ENCODE assay signal across 15 cellular contexts in genomic region chr17:16250635-16251034, GRCh38. TPM values are rescaled to one million over a fixed set of nuclear protein-coding genes. Genes with fewer than 3 reads are reported as not detected.
DNase-seq lines count a peak whose midpoint lies in the region; ATAC-seq and TF ChIP-seq lines count a peak whose summit lies in the region.
"Had no signal": no experiment of that assay in that cellular context is flagged by ENCODE, and none has a peak within 500 bp of the region (broad histone marks: within the 10 kb centered on the region; RNA-seq: fewer than 3 reads in every experiment).

No MANE protein-coding gene starts in this region.

- H3K4ac ChIP-seq in IMR-90 (ENCODE audit: low read depth, low read length): no peak overlapping the region
- no peak overlapping the region for H3K4ac ChIP-seq in mesenchymal stem cell (ENCODE audit: low read depth in 1 of 2, low read length in 2 of 2)

- H3K9me1 ChIP-seq in IMR-90 (ENCODE audit: insufficient read depth, low read length): no peaks in the 10 kb centered on the region

- TF ChIP-seq CTCF in AG09309 (IDR thresholded peaks at IDR 0.05; ENCODE audit: control insufficient read depth, insufficient read depth, low read depth, low read length, missing control alignments) (no peak), IMR-90 (conservative IDR thresholded peaks at IDR 0.05; ENCODE audit: low read depth, low read length) (no peak), body of pancreas (IDR thresholded peaks at IDR 0.05) (no peak), dorsolateral prefrontal cortex (IDR thresholded peaks at IDR 0.05 in 54 of 56, conservative IDR thresholded peaks at IDR 0.05 in 2 of 56; ENCODE audit: low read depth in 1 of 56, partially characterized antibody in 56 of 56) (no peak), thyroid gland (IDR thresholded peaks at IDR 0.05) (no peak)

- no peaks in the 10 kb centered on the region for H3K27me3 ChIP-seq in IMR-90 (ENCODE audit: control insufficient read depth, insufficient read depth, low read length)
- no peaks in the 10 kb centered on the region for H3K27me3 ChIP-seq in body of pancreas
- H3K27me3 ChIP-seq in mesenchymal stem cell (ENCODE audit: control insufficient read depth in 1 of 2, insufficient read depth in 1 of 2, low read length in 2 of 2): no peaks in the 10 kb centered on the region
- H3K27me3 ChIP-seq in dorsolateral prefrontal cortex: no peaks in the 10 kb centered on the region
- H3K27me3 ChIP-seq in thyroid gland: no peaks in the 10 kb centered on the region

- no peak overlapping the region for H2BK12ac ChIP-seq in mesenchymal stem cell (ENCODE audit: low read length in 2 of 2)

- H3K27ac ChIP-seq in IMR-90 (ENCODE audit: insufficient read depth, low read length) (no peak overlapping the region), body of pancreas (no peak overlapping the region), mesenchymal stem cell (ENCODE audit: low read length, poor library complexity, severe bottlenecking) (no peak overlapping the region), dorsolateral prefrontal cortex (no peak overlapping the region), thyroid gland (no peak overlapping the region)

- WGBS in IMR-90 (ENCODE audit: extremely low coverage in 2 of 2, insufficient read length in 1 of 2), 2 experiments: no CpG with 5 or more reads among the region's 1 CpG
- WGBS in body of pancreas, 2 donors: 65 to 74% methylated on average over 1 of the region's 1 CpG
- WGBS in mesenchymal stem cell: no CpG with 5 or more reads among the region's 1 CpG
- 94 to 96% methylated on average over 1 of the region's 1 CpG for WGBS in thyroid gland, 2 donors

- H4K8ac ChIP-seq in IMR-90 (ENCODE audit: low read depth in 2 of 2, low read length in 2 of 2): no peak overlapping the region; a peak in 1 of 4 replicates
- no peak overlapping the region for H4K8ac ChIP-seq in mesenchymal stem cell (ENCODE audit: low read length)

- H2AFZ ChIP-seq in IMR-90 (replicated peaks; ENCODE audit: low read length, poor library complexity): no peak overlapping the region
- no peak overlapping the region for H2AFZ ChIP-seq in mesenchymal stem cell (ENCODE audit: low read depth, low read length)

- peaks cover 6% of the 10 kb centered on the region for H3K4me1 ChIP-seq in IMR-90 (ENCODE audit: control insufficient read depth, insufficient read depth, low read length)
- H3K4me1 ChIP-seq in body of pancreas: peaks cover 27% of the 10 kb centered on the region
- no peaks in the 10 kb centered on the region for H3K4me1 ChIP-seq in mesenchymal stem cell (ENCODE audit: control insufficient read depth, insufficient read depth, low read depth, low read length)
- H3K4me1 ChIP-seq in thyroid gland: no peaks in the 10 kb centered on the region

- in situ Hi-C loops in IMR-90 (cut with MboI; ENCODE audit: low sequenced_read_pairs): no loop called here

- H4K91ac ChIP-seq in IMR-90 (ENCODE audit: insufficient read depth, low read depth, low read length): no peak overlapping the region
- no peak overlapping the region for H4K91ac ChIP-seq in mesenchymal stem cell (ENCODE audit: low read length)

- H3K9me3 ChIP-seq in IMR-90 (ENCODE audit: control insufficient read depth, insufficient read depth, low read length): no peaks in the 10 kb centered on the region
- H3K9me3 ChIP-seq in body of pancreas: no peaks in the 10 kb centered on the region
- H3K9me3 ChIP-seq in mesenchymal stem cell (ENCODE audit: control insufficient read depth, low read length): no peaks in the 10 kb centered on the region
- no peaks in the 10 kb centered on the region for H3K9me3 ChIP-seq in thyroid gland

- H3K9ac ChIP-seq in IMR-90 (ENCODE audit: low read depth, low read length): no peak overlapping the region
- no peak overlapping the region for H3K9ac ChIP-seq in mesenchymal stem cell (ENCODE audit: low read length)

- dilution Hi-C loops in IMR-90 (cut with HindIII; ENCODE audit: low sequenced_read_pairs, unreplicated experiment): no loop called here

- no peak overlapping the region for H2BK120ac ChIP-seq in IMR-90 (ENCODE audit: low read depth, low read length)
- H2BK120ac ChIP-seq in mesenchymal stem cell (ENCODE audit: low read depth, low read length): no peak overlapping the region

- intact Hi-C loops in IMR-90 (cut with micrococcal nuclease): no loop called here
- intact Hi-C loops in body of pancreas (cut with DNase I): no loop called here
- intact Hi-C loops in dorsolateral prefrontal cortex (cut with DNase I): no loop called here
- intact Hi-C loops in thyroid gland (cut with DNase I): no loop called here

- H2BK15ac ChIP-seq in IMR-90 (ENCODE audit: low read depth, low read length) (no peak overlapping the region), mesenchymal stem cell (ENCODE audit: low read depth, poor library complexity, severe bottlenecking) (no peak overlapping the region)

- H3K4me3 ChIP-seq in AG09309 (ENCODE audit: control insufficient read depth, low read depth, low read length) (no peak overlapping the region), IMR-90 (ENCODE audit: insufficient read depth, low read depth, low read length) (no peak overlapping the region), body of pancreas (no peak overlapping the region), mesenchymal stem cell (ENCODE audit: insufficient read depth in 1 of 2, low read depth in 1 of 2, low read length in 2 of 2) (no peak overlapping the region), dorsolateral prefrontal cortex (no peak overlapping the region), thyroid gland (replicated peaks in 1 of 3) (no peak overlapping the region)

- no peak overlapping the region; the same call in 1 of the 2 replicates for H3K18ac ChIP-seq in IMR-90 (ENCODE audit: low read depth, low read length)
- no peak overlapping the region for H3K18ac ChIP-seq in mesenchymal stem cell (ENCODE audit: low read depth in 1 of 2, low read length in 2 of 2)

- DNase-seq in AG09309 (ENCODE audit: low read depth) (peak; percentile 55), IMR-90 (peak; percentile 60), body of pancreas (peak in 3 of 4 donors; percentile 16 to 23 (median 20)), mesenchymal stem cell (peak; percentile 53), dorsolateral prefrontal cortex (no peak), thyroid gland (no peak), T-helper 1 cell (no peak)
- DNase-seq: activated CD4-positive, alpha-beta T cell treated with anti-CD3 and anti-CD28 coated beads for 1 hour; hippocampal formation; KBM-7; NCI-H1417 treated with DMSO at 0.1 percent for 48 hours; NCI-H446; retina; stimulated activated CD4-positive, alpha-beta T cell treated with anti-CD3 and anti-CD28 coated beads, Interleukin-2, amount 100 ng/mL, for 48 hours had no signal

- H3K56ac ChIP-seq in IMR-90 (ENCODE audit: extremely low read depth, insufficient read depth, low read length): no peak overlapping the region

- H2AK5ac ChIP-seq in IMR-90 (ENCODE audit: low read depth, low read length) (no peak overlapping the region), mesenchymal stem cell (ENCODE audit: low read length, severe bottlenecking) (no peak overlapping the region)

- H2BK5ac ChIP-seq in IMR-90 (ENCODE audit: low read depth, low read length, poor library complexity, severe bottlenecking): no peak overlapping the region
- no peak overlapping the region for H2BK5ac ChIP-seq in mesenchymal stem cell (ENCODE audit: low read depth, low read length, poor library complexity, severe bottlenecking)

- H3K79me1 ChIP-seq in IMR-90 (ENCODE audit: low read depth in 1 of 2, low read length in 2 of 2) (peaks cover 12 to 15% of the 10 kb centered on the region in 2 experiments), mesenchymal stem cell (replicated peaks; ENCODE audit: low read length, poor library complexity, severe bottlenecking) (peaks cover 12% of the 10 kb centered on the region)

- CTCF ChIA-PET in IMR-90 (lab: Yijun Ruan, JAX): interaction anchor here (0.6 kb wide), 1 partner anchor 77 kb away, joined by 3 read pairs; no protein-coding TSS in a partner anchor

- peak; percentile 68 for ATAC-seq in IMR-90 (ENCODE audit: low read depth)
- ATAC-seq in body of pancreas: peak; percentile 54
- no peak for ATAC-seq in GM21360 (IDR thresholded peaks at IDR 0.05; ENCODE audit: unreplicated experiment)

- H3K4me2 ChIP-seq in IMR-90 (ENCODE audit: low read depth, low read length): no peak overlapping the region
- no peak overlapping the region for H3K4me2 ChIP-seq in mesenchymal stem cell (ENCODE audit: low read length, poor library complexity, severe bottlenecking)

- no TSS peak for BruUV-seq in IMR-90 (replicated peaks; lab: Mats Ljungman, UMichigan)

- H3K14ac ChIP-seq in IMR-90 (replicated peaks; ENCODE audit: low read depth, low read length): no peak overlapping the region
- no peak overlapping the region for H3K14ac ChIP-seq in mesenchymal stem cell (ENCODE audit: low read length in 2 of 2)

- H2BK20ac ChIP-seq in IMR-90 (ENCODE audit: low read depth, low read length): no peak overlapping the region

- no peak overlapping the region for H4K5ac ChIP-seq in IMR-90 (ENCODE audit: low read depth, low read length)

- POLR2A ChIA-PET in IMR-90 (lab: Charles Lee; ENCODE audit: unreplicated experiment): no interaction called here

- no peaks in the 10 kb centered on the region for H3K36me3 ChIP-seq in IMR-90 (ENCODE audit: control insufficient read depth, insufficient read depth, low read length)
- no peaks in the 10 kb centered on the region for H3K36me3 ChIP-seq in body of pancreas (replicated peaks in 1 of 2; ENCODE audit: insufficient read depth in 1 of 2, low read depth in 2 of 2)
- H3K36me3 ChIP-seq in mesenchymal stem cell (ENCODE audit: control insufficient read depth in 1 of 2, insufficient read depth in 2 of 2, low read depth in 1 of 2, low read length in 2 of 2): no peaks in the 10 kb centered on the region
- H3K36me3 ChIP-seq in thyroid gland: no peaks in the 10 kb centered on the region

- no peaks in the 10 kb centered on the region for H4K20me1 ChIP-seq in IMR-90 (ENCODE audit: insufficient read depth, low read length)

- TF ChIP-seq POLR2A in IMR-90 (IDR thresholded peaks at IDR 0.05; ENCODE audit: low read depth, low read length): no peak
- no peak for TF ChIP-seq POLR2A in body of pancreas (IDR thresholded peaks at IDR 0.05)
- no peak for TF ChIP-seq POLR2A in thyroid gland (IDR thresholded peaks at IDR 0.05)

- H2AK9ac ChIP-seq in IMR-90 (replicated peaks; ENCODE audit: low read depth, low read length, poor library complexity): no peak overlapping the region

- H3K23ac ChIP-seq in IMR-90 (ENCODE audit: low read depth, low read length) (no peak overlapping the region), mesenchymal stem cell (ENCODE audit: low read length in 2 of 2) (no peak overlapping the region)

- no peak for TF ChIP-seq RAD21 in IMR-90 (IDR thresholded peaks at IDR 0.05; ENCODE audit: low read length)

RNA-seq across cellular contexts. Expression of gene PIGL, which starts 33.6 kb away (rescaled TPM):
- 17.5 and 17.9 TPM in 2 replicates for total RNA-seq in IMR-90 (2012; rRNA removed)
- 25.3 and 29.5 TPM in 2 replicates for polyA plus RNA-seq in IMR-90 (2012; rRNA removed)
- polyA plus RNA-seq in IMR-90 (2012; cell fraction: cytosol; rRNA removed): 6.8 and 10.2 TPM in 2 replicates
- 205 and 279 TPM in 2 replicates for polyA plus RNA-seq in IMR-90 (2012; cell fraction: nucleus; rRNA removed; ENCODE audit: low replicate concordance)
- total RNA-seq in body of pancreas: 100 to 1,000 TPM in 1 of 2 donors, 10 to 100 TPM in 1; 34.5 to 109 TPM
- 15.5 TPM for polyA plus RNA-seq in mesenchymal stem cell (2013, experiment 1 of 2)
- polyA plus RNA-seq in mesenchymal stem cell (2013, experiment 2 of 2): 15.0 TPM
- total RNA-seq in dorsolateral prefrontal cortex: 10 to 100 TPM; 24.7 to 68.2 (median 43.1) TPM
- 10 to 100 TPM; 48.8 to 96.0 (median 60.9) TPM for total RNA-seq in thyroid gland

RNA-seq across cellular contexts. Expression of gene NCOR1, which starts 35.3 kb away (rescaled TPM):
- total RNA-seq in IMR-90 (2012; rRNA removed) (78.0 and 80.3 TPM in 2 replicates), body of pancreas (100 to 1,000 TPM; 120 to 230 TPM), dorsolateral prefrontal cortex (100 to 1,000 TPM; 122 to 199 (median 161) TPM), thyroid gland (100 to 1,000 TPM; 141 to 206 (median 204) TPM)
- 54.5 and 56.5 TPM in 2 replicates for polyA plus RNA-seq in IMR-90 (2012; rRNA removed)
- polyA plus RNA-seq in IMR-90 (2012; cell fraction: cytosol; rRNA removed): 26.7 and 39.9 TPM in 2 replicates
- 54.3 and 72.4 TPM in 2 replicates for polyA plus RNA-seq in IMR-90 (2012; cell fraction: nucleus; rRNA removed; ENCODE audit: low replicate concordance)
- polyA plus RNA-seq in mesenchymal stem cell (2013, experiment 1 of 2): 52.9 TPM
- 49.7 TPM for polyA plus RNA-seq in mesenchymal stem cell (2013, experiment 2 of 2)

Comparison
In these comparisons a context has a peak if more than half of its experiments do, and no peak if none do; other contexts are left out.
1. DNase-seq: peak in AG09309 (single experiment), IMR-90 (single experiment), body of pancreas (3 of 4) and mesenchymal stem cell (single experiment); none in dorsolateral prefrontal cortex (0 of 10), thyroid gland (0 of 2) and T-helper 1 cell (0 of 5).